ENCODE assay signal across 24 cellular contexts in genomic region chr6:609905-610304, GRCh38. TPM values are rescaled to one million over a fixed set of nuclear protein-coding genes. Genes with fewer than 3 reads are reported as not detected.
"Had no signal": no experiment of that assay in that cellular context is flagged by ENCODE, and none has a peak within 500 bp of the region (broad histone marks: within the 10 kb centered on the region; RNA-seq: fewer than 3 reads in every experiment).

No MANE protein-coding gene starts in this region.

- H3K4me3 ChIP-seq: coronary artery, dorsolateral prefrontal cortex, esophagus muscularis mucosa, gastroesophageal sphincter, heart left ventricle, hepatocyte, left lung, lower lobe of right lung, mucosa of descending colon had no signal

- H3K9me3 ChIP-seq: esophagus muscularis mucosa, gastroesophageal sphincter, heart left ventricle, left lung, lower lobe of right lung, mucosa of descending colon had no signal

- H3K27me3 ChIP-seq: dorsolateral prefrontal cortex, esophagus muscularis mucosa, foreskin keratinocyte, gastroesophageal sphincter, heart left ventricle, hepatocyte, left lung had no signal

- H3K4me1 ChIP-seq: esophagus muscularis mucosa, foreskin keratinocyte had no signal

- H3K27ac ChIP-seq: coronary artery, dorsolateral prefrontal cortex, esophagus muscularis mucosa, foreskin keratinocyte, gastroesophageal sphincter, heart left ventricle, hepatocyte, left lung, lower lobe of right lung had no signal

- ATAC-seq: foreskin keratinocyte, gastroesophageal sphincter, heart left ventricle, left cardiac atrium, left lung, left ventricle myocardium superior, lower lobe of right lung, mucosa of descending colon had no signal

- DNase-seq: dermis blood vessel endothelial cell; dorsolateral prefrontal cortex; effector CD4-positive, alpha-beta T cell; effector memory CD4-positive, alpha-beta T cell; foreskin keratinocyte; heart left ventricle; hypothalamus; immature natural killer cell; left cardiac atrium; left lung; left ventricle myocardium superior; lower lobe of right lung; mesenchymal stem cell; mucosa of descending colon had no signal

- FAIRE-seq: colon, frontal cortex, keratinocyte had no signal

RNA-seq across cellular contexts. Expression of gene HUS1B, which starts 47.0 kb away (rescaled TPM):
- total RNA-seq: epithelial cell of proximal tubule, kidney epithelial cell, left cardiac atrium, left ventricle myocardium superior, myocyte had no signal
